8 cellular contexts compared by ENCODE assay signal in the genomic region with DNA sequence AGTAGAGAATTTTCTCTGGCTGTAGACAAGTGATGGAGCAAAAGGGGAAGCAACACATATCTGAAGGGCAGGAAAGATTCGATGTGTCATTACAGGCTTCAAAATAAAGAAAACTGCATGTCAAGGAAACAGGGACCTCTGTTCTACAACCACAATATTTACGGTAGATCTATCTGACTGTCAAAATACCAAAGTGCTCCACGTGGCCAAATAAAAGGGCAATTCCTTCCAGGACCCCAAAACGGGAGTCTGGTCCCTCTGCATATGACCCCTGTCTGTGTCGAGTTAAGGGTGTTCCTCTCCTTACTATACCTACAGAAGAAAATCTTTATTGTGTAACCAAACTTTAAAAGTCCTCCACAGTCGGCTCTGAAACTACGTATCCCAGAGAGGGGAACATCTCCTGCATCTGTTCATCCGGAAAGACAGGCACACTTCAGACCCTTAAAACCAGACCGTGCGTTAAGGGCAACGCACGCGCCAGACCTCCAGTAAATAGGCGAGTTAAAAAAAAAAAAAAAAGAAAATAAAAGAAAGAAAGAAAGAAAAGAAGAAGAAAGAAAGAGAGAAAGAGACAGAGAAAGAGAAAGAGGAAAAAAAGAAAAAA. TPM values are rescaled to one million over a fixed set of nuclear protein-coding genes. Genes with fewer than 3 reads are reported as not detected.
A peak's percentile ranks its signal among the peaks of the same experiment; 100 is the strongest.
DNase-seq lines count a peak whose midpoint lies in the region; ATAC-seq and TF ChIP-seq lines count a peak whose summit lies in the region.

No MANE protein-coding gene starts in this region.

- peaks cover 35% of the 10 kb centered on the region for H3K4me1 Mint-ChIP-seq in stimulated activated naive CD8-positive, alpha-beta T cell treated with anti-CD3 and anti-CD28 coated beads, Interleukin-15, amount 100 ng/mL, for 72 hours

- ATAC-seq in stimulated activated naive CD8-positive, alpha-beta T cell treated with anti-CD3 and anti-CD28 coated beads, Interleukin-15, amount 100 ng/mL, for 72 hours: no peak
- ATAC-seq in GM21528 (IDR thresholded peaks at IDR 0.05; ENCODE audit: low FRiP score, unreplicated experiment): no peak

- H3K27me3 Mint-ChIP-seq in stimulated activated naive CD8-positive, alpha-beta T cell treated with anti-CD3 and anti-CD28 coated beads, Interleukin-15, amount 100 ng/mL, for 72 hours: no peaks in the 10 kb centered on the region

- H3K27me3 ChIP-seq in H7 (ENCODE audit: control insufficient read depth, insufficient read depth, low read length): no peaks in the 10 kb centered on the region

- H3K27ac ChIP-seq in 22Rv1: peak overlapping the region; percentile 73
- H3K27ac ChIP-seq in VCaP: peak overlapping the region; percentile 90

- H3K4me3 ChIP-seq in H7 (ENCODE audit: insufficient read depth, low read depth, low read length) (peak overlapping the region; percentile 90), iPS-11a (ENCODE audit: low read depth, low read length) (peak overlapping the region; percentile 92)

- peak overlapping the region; percentile 94 for H3K4me3 Mint-ChIP-seq in stimulated activated naive CD8-positive, alpha-beta T cell treated with anti-CD3 and anti-CD28 coated beads, Interleukin-15, amount 100 ng/mL, for 72 hours

- H3K9me3 Mint-ChIP-seq in stimulated activated naive CD8-positive, alpha-beta T cell treated with anti-CD3 and anti-CD28 coated beads, Interleukin-15, amount 100 ng/mL, for 72 hours: no peaks in the 10 kb centered on the region

- peak overlapping the region; percentile 93 to 95 for H3K27ac Mint-ChIP-seq in stimulated activated naive CD8-positive, alpha-beta T cell treated with anti-CD3 and anti-CD28 coated beads, Interleukin-15, amount 100 ng/mL, for 72 hours

- peak; percentile 35 for DNase-seq in H7
- no peak for DNase-seq in stimulated activated naive CD8-positive, alpha-beta T cell treated with anti-CD3 and anti-CD28 coated beads, Interleukin-15, amount 100 ng/mL, for 72 hours
- DNase-seq in effector CD8-positive, alpha-beta T cell (lab: John Stamatoyannopoulos, UW): no peak
- no peak for DNase-seq in NCI-H524 treated with DMSO at 0.1 percent for 48 hours (lab: John Stamatoyannopoulos, UW)

- no peaks in the 10 kb centered on the region; the same call in 1 of the 2 replicates for H3K36me3 ChIP-seq in H7 (replicated peaks; ENCODE audit: control insufficient read depth, insufficient read depth, low read length)

- no peak for TF ChIP-seq CTCF in 22Rv1 (IDR thresholded peaks at IDR 0.05)
- TF ChIP-seq CTCF in VCaP (conservative IDR thresholded peaks at IDR 0.05): no peak

RNA-seq across cellular contexts. Expression of gene CLNS1A, which starts 0.8 kb away (rescaled TPM):
- 167 and 242 TPM in 2 replicates for total RNA-seq in H7 (2014; rRNA removed; shearing (Covaris generic))

RNA-seq across cellular contexts. Expression of gene AQP11, which starts 47.1 kb away (rescaled TPM):
- total RNA-seq in H7 (2014; rRNA removed; shearing (Covaris generic)): 1.2 and 2.0 TPM in 2 replicates
